29 cellular contexts compared by ENCODE assay signal in genomic region chr19:37160153-37160552, GRCh38.
"Had no signal": no experiment of that assay in that cellular context is flagged by ENCODE, and none has a peak within 500 bp of the region (broad histone marks: within the 10 kb centered on the region; RNA-seq: fewer than 3 reads in every experiment).

No MANE protein-coding gene starts in this region.

- ATAC-seq: natural killer cell; psoas muscle; right cardiac atrium; sciatic nerve; stimulated activated memory B cell treated with anti-CD40 and anti-IgM and Interleukin-4, amounts not matched to agents 10 μg/mL and 1 μg/mL and 100 μg/mL, for 72 hours; stimulated activated naive CD8-positive, alpha-beta T cell treated with anti-CD3 and anti-CD28 coated beads, Interleukin-15, amount 100 ng/mL, for 72 hours; stimulated activated naive CD8-positive, alpha-beta T cell treated with anti-CD3 and anti-CD28 coated beads, Interleukin-15, Interleukin-2, amounts not matched to agents 100 U/mL and 50 U/mL, for 24 hours had no signal

- H3K36me3 ChIP-seq: ovary had no signal

- H3K27me3 Mint-ChIP-seq: progenitor cell of endocrine pancreas; stimulated activated memory B cell treated with anti-CD40 and anti-IgM and Interleukin-4, amounts not matched to agents 10 μg/mL and 1 μg/mL and 100 μg/mL, for 72 hours; stimulated activated naive CD8-positive, alpha-beta T cell treated with anti-CD3 and anti-CD28 coated beads, Interleukin-15, amount 100 ng/mL, for 72 hours had no signal

- H3K27ac ChIP-seq: neural progenitor cell, ovary, parathyroid adenoma, psoas muscle, skin epidermis, spleen, thoracic aorta, thyroid gland, tibial nerve, upper lobe of left lung, vagina had no signal

- H3K27me3 ChIP-seq: neural progenitor cell, ovary, spleen, thyroid gland, tibial nerve, upper lobe of left lung, vagina had no signal

- H3K4me1 ChIP-seq: neural progenitor cell, parathyroid adenoma, psoas muscle, spleen, thyroid gland, tibial nerve, upper lobe of left lung, vagina had no signal

- H3K9me3 ChIP-seq: thyroid gland had no signal

- H3K4me3 ChIP-seq: neural progenitor cell, ovary, psoas muscle, skin epidermis, smooth muscle cell, spleen, thoracic aorta, thyroid gland, tibial nerve, upper lobe of left lung, vagina had no signal

- H3K27ac Mint-ChIP-seq: natural killer cell; nephron; neural progenitor cell; progenitor cell of endocrine pancreas; stimulated activated memory B cell treated with anti-CD40 and anti-IgM and Interleukin-4, amounts not matched to agents 10 μg/mL and 1 μg/mL and 100 μg/mL, for 72 hours; stimulated activated naive CD8-positive, alpha-beta T cell treated with anti-CD3 and anti-CD28 coated beads, Interleukin-15, amount 100 ng/mL, for 72 hours had no signal

- H3K4me3 Mint-ChIP-seq: natural killer cell; nephron; neural progenitor cell; stimulated activated memory B cell treated with anti-CD40 and anti-IgM and Interleukin-4, amounts not matched to agents 10 μg/mL and 1 μg/mL and 100 μg/mL, for 72 hours; stimulated activated naive CD8-positive, alpha-beta T cell treated with anti-CD3 and anti-CD28 coated beads, Interleukin-15, amount 100 ng/mL, for 72 hours had no signal

- DNase-seq: natural killer cell; occipital lobe; ovary; posterior cingulate gyrus; psoas muscle; right cardiac atrium; spleen; stimulated activated CD4-positive, alpha-beta T cell treated with anti-CD3 and anti-CD28 coated beads, Interleukin-12 subunit alpha, Interleukin-12 subunit beta, amount 100 ng/mL, for 4 hours; stimulated activated CD4-positive, alpha-beta T cell treated with anti-CD3 and anti-CD28 coated beads, Interleukin-1b, Interleukin-23, amount 100 ng/mL, for 48 hours; stimulated activated CD4-positive, alpha-beta T cell treated with anti-CD3 and anti-CD28 coated beads, Interleukin-4, amount 100 ng/mL, for 1 hour; stimulated activated CD4-positive, alpha-beta T cell treated with anti-CD3 and anti-CD28 coated beads, Interleukin-4, amount 100 ng/mL, for 4 hours; stimulated activated CD8-positive, alpha-beta memory T cell treated with anti-CD3 and anti-CD28 coated beads, Interleukin-4, amount 100 ng/mL, for 48 hours; stimulated activated naive CD4-positive, alpha-beta T cell; stimulated activated naive CD8-positive, alpha-beta T cell treated with anti-CD3 and anti-CD28 coated beads, Interleukin-15, amount 100 ng/mL, for 72 hours; stimulated activated naive CD8-positive, alpha-beta T cell treated with anti-CD3 and anti-CD28 coated beads, Interleukin-15, Interleukin-2, amounts not matched to agents 100 U/mL and 50 U/mL, for 24 hours; thyroid gland; trophoblast cell; upper lobe of left lung had no signal

- H3K4me1 Mint-ChIP-seq: nephron; neural progenitor cell; stimulated activated memory B cell treated with anti-CD40 and anti-IgM and Interleukin-4, amounts not matched to agents 10 μg/mL and 1 μg/mL and 100 μg/mL, for 72 hours; stimulated activated naive CD8-positive, alpha-beta T cell treated with anti-CD3 and anti-CD28 coated beads, Interleukin-15, amount 100 ng/mL, for 72 hours had no signal

- H3K9ac ChIP-seq: neural progenitor cell, parathyroid adenoma had no signal
